Comparison of ENCODE assay signal across 1 cellular context in the genomic region with DNA sequence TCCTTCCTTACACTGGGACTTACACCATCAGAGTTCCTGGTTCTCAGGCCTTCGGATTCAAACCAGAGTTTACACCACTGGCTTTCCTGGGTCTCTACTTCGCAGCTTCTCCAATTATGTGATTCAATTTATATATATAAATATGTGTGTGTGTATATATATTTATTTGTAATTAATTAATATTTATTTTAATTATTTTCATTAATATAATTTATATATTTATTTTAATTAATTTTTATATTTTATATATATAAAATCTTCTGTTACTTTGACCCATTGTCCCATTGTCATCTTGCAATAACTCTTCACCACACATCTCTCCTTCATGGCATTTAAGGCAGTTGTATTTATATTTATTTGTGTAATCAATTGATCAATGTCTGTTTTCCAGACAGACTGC.
TF ChIP-seq lines count a peak whose summit lies in the region.

No MANE protein-coding gene starts in this region.

TF ChIP-seq in GM23338, 12 proteins besides CTCF, POLR2A, EP300 and RAD21 (continued from another document):
- TF ChIP-seq, protein P1, sequence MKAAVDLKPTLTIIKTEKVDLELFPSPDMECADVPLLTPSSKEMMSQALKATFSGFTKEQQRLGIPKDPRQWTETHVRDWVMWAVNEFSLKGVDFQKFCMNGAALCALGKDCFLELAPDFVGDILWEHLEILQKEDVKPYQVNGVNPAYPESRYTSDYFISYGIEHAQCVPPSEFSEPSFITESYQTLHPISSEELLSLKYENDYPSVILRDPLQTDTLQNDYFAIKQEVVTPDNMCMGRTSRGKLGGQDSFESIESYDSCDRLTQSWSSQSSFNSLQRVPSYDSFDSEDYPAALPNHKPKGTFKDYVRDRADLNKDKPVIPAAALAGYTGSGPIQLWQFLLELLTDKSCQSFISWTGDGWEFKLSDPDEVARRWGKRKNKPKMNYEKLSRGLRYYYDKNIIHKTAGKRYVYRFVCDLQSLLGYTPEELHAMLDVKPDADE (IDR thresholded peaks at IDR 0.05) = no peak
